16 cellular contexts compared by ENCODE assay signal in genomic region chr9:101226803-101227202, GRCh38.
"Had no signal": no experiment of that assay in that cellular context is flagged by ENCODE, and none has a peak within 500 bp of the region (broad histone marks: within the 10 kb centered on the region; RNA-seq: fewer than 3 reads in every experiment).

No MANE protein-coding gene starts in this region.

- H3K4me1 ChIP-seq: prostate gland had no signal

- H3K27ac Mint-ChIP-seq: activated B cell treated with CpG ODN at 0.5 μM for 24 hours; activated CD4-positive, alpha-beta T cell treated with anti-CD3 and anti-CD28 coated beads, Interleukin-2, amount 10 ng/mL, durations not matched to agents 7 days and 5 days; activated naive CD8-positive, alpha-beta T cell treated with anti-CD3 and anti-CD28 coated beads, Interleukin-2, amount 10 ng/mL, durations not matched to agents 7 days and 5 days; activated T-helper 1 cell treated with anti-CD3 and anti-CD28 coated beads, Interleukin-12 subunit alpha, Interleukin-12 subunit beta, Interleukin-2, Interleukin-4 antibody, amounts not matched to agents 30 ng/mL and 10 ng/mL and 1 ng/mL, durations not matched to agents 14 hours and 24 hours and 36 hours; type B pancreatic cell had no signal

- H3K27me3 Mint-ChIP-seq: activated CD4-positive, alpha-beta T cell treated with anti-CD3 and anti-CD28 coated beads, Interleukin-2, amount 10 ng/mL, durations not matched to agents 7 days and 5 days; activated naive CD8-positive, alpha-beta T cell treated with anti-CD3 and anti-CD28 coated beads, Interleukin-2, amount 10 ng/mL, durations not matched to agents 7 days and 5 days had no signal

- H3K4me3 ChIP-seq: prostate gland had no signal

- H3K9me3 ChIP-seq: prostate gland had no signal

- H3K4me1 Mint-ChIP-seq: activated B cell treated with CpG ODN at 0.5 μM for 24 hours; activated CD4-positive, alpha-beta T cell treated with anti-CD3 and anti-CD28 coated beads, Interleukin-2, amount 10 ng/mL, durations not matched to agents 7 days and 5 days; activated naive CD8-positive, alpha-beta T cell treated with anti-CD3 and anti-CD28 coated beads, Interleukin-2, amount 10 ng/mL, durations not matched to agents 7 days and 5 days had no signal

- H3K4me3 Mint-ChIP-seq: activated B cell treated with CpG ODN at 0.5 μM for 24 hours; activated CD4-positive, alpha-beta T cell treated with anti-CD3 and anti-CD28 coated beads, Interleukin-2, amount 10 ng/mL, durations not matched to agents 7 days and 5 days; activated naive CD8-positive, alpha-beta T cell treated with anti-CD3 and anti-CD28 coated beads, Interleukin-2, amount 10 ng/mL, durations not matched to agents 7 days and 5 days; activated T-helper 1 cell treated with anti-CD3 and anti-CD28 coated beads, Interleukin-12 subunit alpha, Interleukin-12 subunit beta, Interleukin-2, Interleukin-4 antibody, amounts not matched to agents 30 ng/mL and 10 ng/mL and 1 ng/mL, durations not matched to agents 14 hours and 24 hours and 36 hours; neural crest cell; type B pancreatic cell had no signal

- DNase-seq: activated B cell treated with CpG ODN at 0.5 μM for 24 hours; activated CD4-positive, alpha-beta T cell treated with anti-CD3 and anti-CD28 coated beads, Interleukin-2, amount 10 ng/mL, durations not matched to agents 7 days and 5 days; activated naive CD8-positive, alpha-beta T cell treated with anti-CD3 and anti-CD28 coated beads, Interleukin-2, amount 10 ng/mL, durations not matched to agents 7 days and 5 days; brain microvascular endothelial cell; effector memory CD4-positive, alpha-beta T cell; foreskin melanocyte; left colon; right cardiac atrium; small intestine; stimulated activated CD4-positive, alpha-beta T cell treated with anti-CD3 and anti-CD28 coated beads, Interleukin-4, amount 100 ng/mL, for 4 hours; stimulated activated CD8-positive, alpha-beta memory T cell treated with anti-CD3 and anti-CD28 coated beads, Interleukin-4, amount 100 ng/mL, for 48 hours; stimulated activated naive CD4-positive, alpha-beta T cell treated with Interleukin-2 at 50 U/mL for 16 hours had no signal

- H3K36me3 Mint-ChIP-seq: activated naive CD8-positive, alpha-beta T cell treated with anti-CD3 and anti-CD28 coated beads, Interleukin-2, amount 10 ng/mL, durations not matched to agents 7 days and 5 days; type B pancreatic cell had no signal

- ATAC-seq: left colon, right cardiac atrium had no signal

- H3K36me3 ChIP-seq: brain microvascular endothelial cell, prostate gland had no signal

- H3K27ac ChIP-seq: brain microvascular endothelial cell, prostate gland had no signal

- H3K27me3 ChIP-seq: brain microvascular endothelial cell had no signal

- H3K9me3 Mint-ChIP-seq: activated CD4-positive, alpha-beta T cell treated with anti-CD3 and anti-CD28 coated beads, Interleukin-2, amount 10 ng/mL, durations not matched to agents 7 days and 5 days; activated naive CD8-positive, alpha-beta T cell treated with anti-CD3 and anti-CD28 coated beads, Interleukin-2, amount 10 ng/mL, durations not matched to agents 7 days and 5 days; activated T-helper 1 cell treated with anti-CD3 and anti-CD28 coated beads, Interleukin-12 subunit alpha, Interleukin-12 subunit beta, Interleukin-2, Interleukin-4 antibody, amounts not matched to agents 30 ng/mL and 10 ng/mL and 1 ng/mL, durations not matched to agents 14 hours and 24 hours and 36 hours; neural crest cell; type B pancreatic cell had no signal
